ENCODE assay signal across 8 cellular contexts in genomic region chr4:127997534-127998388, GRCh38. TPM values are rescaled to one million over a fixed set of nuclear protein-coding genes. Genes with fewer than 3 reads are reported as not detected.
DNase-seq lines count a peak whose midpoint lies in the region; ATAC-seq, FAIRE-seq and TF ChIP-seq lines count a peak whose summit lies in the region.

No MANE protein-coding gene starts in this region.

- no peak overlapping the region for H3K9ac ChIP-seq in HepG2 (ENCODE audit: insufficient read depth, low read depth, low read length)

- no peaks in the 10 kb centered on the region for H3K27me3 ChIP-seq in HepG2 (ENCODE audit: control insufficient read depth in 1 of 2, insufficient read depth in 2 of 2, low read length in 2 of 2)

- H3K4me3 ChIP-seq in GM12875 (ENCODE audit: low read depth, low read length) (no peak overlapping the region), HepG2 (replicated peaks in 1 of 3; ENCODE audit: insufficient read depth in 1 of 3, low read depth in 2 of 3, low read length in 3 of 3) (no peak overlapping the region)

- peaks cover 19% of the 10 kb centered on the region for H3K4me1 Mint-ChIP-seq in activated CD8-positive, alpha-beta T cell treated with anti-CD3 and anti-CD28 coated beads, Interleukin-2, amount 10 ng/mL, durations not matched to agents 7 days and 5 days (ENCODE audit: low read depth)

- TF ChIP-seq EP300 in HepG2 (IDR thresholded peaks at IDR 0.05; ENCODE audit: low read depth in 2 of 2, low read length in 2 of 2) (no peak), HepG2 (CRISPR knock-in tag; IDR thresholded peaks at IDR 0.05; ENCODE audit: borderline replicate concordance) (no peak)

- peak; percentile 23 for DNase-seq in activated CD8-positive, alpha-beta T cell treated with anti-CD3 and anti-CD28 coated beads, Interleukin-2, amount 10 ng/mL, durations not matched to agents 7 days and 5 days
- DNase-seq in HepG2 (ENCODE audit: low spot score) (no peak), HK-2 (ENCODE audit: unreplicated experiment) (no peak), COLO829 (ENCODE audit: low spot score) (no peak), occipital lobe (lab: John Stamatoyannopoulos, UW) (no peak)

- H3K36me3 Mint-ChIP-seq in activated CD8-positive, alpha-beta T cell treated with anti-CD3 and anti-CD28 coated beads, Interleukin-2, amount 10 ng/mL, durations not matched to agents 7 days and 5 days (ENCODE audit: low read depth), result peaks cover 68% of the 10 kb centered on the region

- TF ChIP-seq CTCF in GM12875 (IDR thresholded peaks at IDR 0.05; ENCODE audit: borderline replicate concordance, insufficient read depth, low read depth, low read length) (peak; percentile 39; the same call in 1 of the 2 replicates), HepG2 (CRISPR knock-in tag; IDR thresholded peaks at IDR 0.05) (no peak)

- peak; percentile 96 for ATAC-seq in GM21515 (IDR thresholded peaks at IDR 0.05; ENCODE audit: unreplicated experiment)
- ATAC-seq in HG03565 (IDR thresholded peaks at IDR 0.05; ENCODE audit: unreplicated experiment), result peak; percentile 99
- ATAC-seq in activated CD8-positive, alpha-beta T cell treated with anti-CD3 and anti-CD28 coated beads, Interleukin-2, amount 10 ng/mL, durations not matched to agents 7 days and 5 days, result peak; percentile 30
- no peak for ATAC-seq in HepG2

- FAIRE-seq in HepG2 (lab: Jason Lieb, UNC), result no peak

- no peak overlapping the region for H3K4me2 ChIP-seq in HepG2 (ENCODE audit: low read depth, low read length)

- in situ Hi-C loops in HepG2 (cut with HindIII; ENCODE audit: extremely low pct_ligation_motif_present, low pct_unique_long_range_greater_than_20kb), result no loop called here

- no peaks in the 10 kb centered on the region for H3K79me2 ChIP-seq in HepG2 (ENCODE audit: insufficient read depth, low read length)

- intact Hi-C loops in HepG2 (cut with micrococcal nuclease; ENCODE audit: unreplicated experiment), result no loop called here

- H3K9me3 Mint-ChIP-seq in activated CD8-positive, alpha-beta T cell treated with anti-CD3 and anti-CD28 coated beads, Interleukin-2, amount 10 ng/mL, durations not matched to agents 7 days and 5 days (ENCODE audit: insufficient read depth), result peaks cover 10% of the 10 kb centered on the region

- no peaks in the 10 kb centered on the region for H3K27me3 Mint-ChIP-seq in activated CD8-positive, alpha-beta T cell treated with anti-CD3 and anti-CD28 coated beads, Interleukin-2, amount 10 ng/mL, durations not matched to agents 7 days and 5 days (ENCODE audit: low read depth)

- H3K4me1 ChIP-seq in HepG2 (ENCODE audit: insufficient read depth, low read length), result no peaks in the 10 kb centered on the region

- H3K4me3 Mint-ChIP-seq in activated CD8-positive, alpha-beta T cell treated with anti-CD3 and anti-CD28 coated beads, Interleukin-2, amount 10 ng/mL, durations not matched to agents 7 days and 5 days, result no peak overlapping the region

- no TSS peak for BruUV-seq in HepG2 (replicated peaks; lab: Mats Ljungman, UMichigan)

- TF ChIP-seq RAD21 in HepG2 (CRISPR knock-in tag; IDR thresholded peaks at IDR 0.05), result no peak

- no peak for TF ChIP-seq POLR2A in HepG2 (IDR thresholded peaks at IDR 0.05; ENCODE audit: insufficient read depth in 1 of 2, low read depth in 2 of 2, low read length in 2 of 2)

- 83% methylated on average over 8 of the region's 8 CpGs for WGBS in HepG2 (ENCODE audit: low lambda C conversion rate)

- H3K27ac ChIP-seq in HepG2 (ENCODE audit: extremely low read length, insufficient read depth, low read length), result no peak overlapping the region

- peak overlapping the region; percentile 69 for H3K27ac Mint-ChIP-seq in activated CD8-positive, alpha-beta T cell treated with anti-CD3 and anti-CD28 coated beads, Interleukin-2, amount 10 ng/mL, durations not matched to agents 7 days and 5 days

- no peaks in the 10 kb centered on the region for H4K20me1 ChIP-seq in HepG2 (ENCODE audit: insufficient read depth, low read length)

- CTCF ChIA-PET in activated CD8-positive, alpha-beta T cell treated with anti-CD3 and anti-CD28 coated beads, Interleukin-2, amount 10 ng/mL, durations not matched to agents 7 days and 5 days (lab: Charles Lee), result interaction anchor here (1.6 kb wide), 1 partner anchor 33 kb away, joined by 4 read pairs; the partner anchor contains the start of genes ABHD18 and MFSD8
- CTCF ChIA-PET in HepG2 (lab: Yijun Ruan, JAX; ENCODE audit: low intra/inter-chr PET ratio, low total read pairs), result no interaction called here

- POLR2A ChIA-PET in activated CD8-positive, alpha-beta T cell treated with anti-CD3 and anti-CD28 coated beads, Interleukin-2, amount 10 ng/mL, durations not matched to agents 7 days and 5 days (lab: Charles Lee), result interaction anchor here (0.7 kb wide), 1 partner anchor 63 kb away, joined by 6 read pairs; the partner anchor contains the start of gene LARP1B
- POLR2A ChIA-PET in HepG2 (lab: Yijun Ruan, JAX), result no interaction called here

- no peaks in the 10 kb centered on the region for H3K9me3 ChIP-seq in HepG2 (ENCODE audit: low read length)

- 0 out of 5 replicates have a peak, but pooled peaks cover 0 to 3% of the 10 kb centered on the region in 2 experiments for H3K36me3 ChIP-seq in HepG2 (replicated peaks in 1 of 2; ENCODE audit: control insufficient read depth in 1 of 2, insufficient read depth in 2 of 2, low read length in 2 of 2)

- no peak overlapping the region for H2AFZ ChIP-seq in HepG2 (ENCODE audit: low read length)

TF ChIP-seq in HepG2, 621 proteins besides CTCF, POLR2A, EP300 and RAD21 (continues in another document):
- TF ChIP-seq SETDB1 (CRISPR knock-in tag; IDR thresholded peaks at IDR 0.05; ENCODE audit: borderline replicate concordance) (no peak), CBX1 (IDR thresholded peaks at IDR 0.05; ENCODE audit: low read depth) (no peak), ZNF766 (CRISPR knock-in tag; IDR thresholded peaks at IDR 0.05; ENCODE audit: borderline replicate concordance) (no peak), ZNF530 (CRISPR knock-in tag; IDR thresholded peaks at IDR 0.05; ENCODE audit: low read depth) (no peak), MZF1 (CRISPR knock-in tag; IDR thresholded peaks at IDR 0.05; ENCODE audit: borderline replicate concordance) (no peak), PAX8 (CRISPR knock-in tag; IDR thresholded peaks at IDR 0.05; ENCODE audit: borderline replicate concordance) (no peak), ZNF556 (CRISPR knock-in tag; IDR thresholded peaks at IDR 0.05; ENCODE audit: borderline replicate concordance) (no peak)

RNA-seq across cellular contexts. Expression of gene ABHD18, which starts 32.6 kb away (rescaled TPM):
- 10 to 100 TPM; 26.4 to 26.5 TPM for total RNA-seq in activated CD8-positive, alpha-beta T cell treated with anti-CD3 and anti-CD28 coated beads, Interleukin-2, amount 10 ng/mL, durations not matched to agents 7 days and 5 days
- total RNA-seq in HepG2 (2016; rRNA removed; fragmentation: Illumina TruSeq; extraction: Trizol) (16.3 and 17.8 TPM in 2 replicates), occipital lobe (24.3 TPM)
- 8.2 and 11.5 TPM in 2 replicates for total RNA-seq in HepG2 (2016; cell fraction: cytosol; rRNA removed; fragmentation: Illumina TruSeq; extraction: Trizol; ENCODE audit: low read depth)
- 14.5 and 20.1 TPM in 2 replicates for total RNA-seq in HepG2 (2016; cell fraction: insoluble cytoplasmic fraction; rRNA removed; fragmentation: Illumina TruSeq; extraction: Trizol)
- 7.1 and 8.6 TPM in 2 replicates for total RNA-seq in HepG2 (2016; cell fraction: membrane; rRNA removed; fragmentation: Illumina TruSeq; extraction: Trizol)
- total RNA-seq in HepG2 (2016; cell fraction: nucleus; rRNA removed; fragmentation: Illumina TruSeq; extraction: Trizol), result 9.7 and 16.2 TPM in 2 replicates
- polyA plus RNA-seq in HepG2 (2011; rRNA removed), result 4.9 and 5.5 TPM in 2 replicates
- 1.7 and 2.5 TPM in 2 replicates for polyA plus RNA-seq in HepG2 (2011; cell fraction: cytosol; rRNA removed)
- polyA plus RNA-seq in HepG2 (2011; cell fraction: nucleus; rRNA removed), result 3.1 and 5.2 TPM in 2 replicates
- polyA plus RNA-seq in HepG2 (2012), result 7.3 and 7.8 TPM in 2 replicates
- polyA plus RNA-seq in HepG2 (2016; cell fraction: cytosol; fragmentation: Illumina TruSeq; extraction: Trizol; ENCODE audit: low read depth), result 0.51 and 0.75 TPM in 2 replicates
- polyA plus RNA-seq in HepG2 (2016; cell fraction: insoluble cytoplasmic fraction; fragmentation: Illumina TruSeq; extraction: Trizol; ENCODE audit: low read depth), result 10.6 and 11.7 TPM in 2 replicates
- polyA plus RNA-seq in HepG2 (2016; cell fraction: membrane; fragmentation: Illumina TruSeq; extraction: Trizol; ENCODE audit: low read depth), result 1.5 TPM in 2 replicates
- 18.6 and 20.3 TPM in 2 replicates for polyA plus RNA-seq in HepG2 (2016; cell fraction: nucleus; fragmentation: Illumina TruSeq; extraction: Trizol; ENCODE audit: insufficient read depth, low read depth)
- 3.0 and 4.0 TPM in 2 replicates for polyA minus RNA-seq in HepG2 (2011; rRNA and poly(A)+ RNA removed; ENCODE audit: low replicate concordance)
- polyA minus RNA-seq in HepG2 (2011; cell fraction: cytosol; rRNA and poly(A)+ RNA removed), result 4.7 and 5.4 TPM in 2 replicates
- polyA minus RNA-seq in HepG2 (2011; cell fraction: nucleus; rRNA and poly(A)+ RNA removed), result 14.9 and 18.3 TPM in 2 replicates

RNA-seq across cellular contexts. Expression of gene MFSD8, which starts 32.8 kb away (rescaled TPM):
- total RNA-seq in activated CD8-positive, alpha-beta T cell treated with anti-CD3 and anti-CD28 coated beads, Interleukin-2, amount 10 ng/mL, durations not matched to agents 7 days and 5 days, result 10 to 100 TPM; 14.0 to 17.7 TPM
- total RNA-seq in HepG2 (2016; rRNA removed; fragmentation: Illumina TruSeq; extraction: Trizol), result 12.3 and 25.5 TPM in 2 replicates
- total RNA-seq in HepG2 (2016; cell fraction: cytosol; rRNA removed; fragmentation: Illumina TruSeq; extraction: Trizol; ENCODE audit: low read depth), result 36.2 and 53.0 TPM in 2 replicates
- total RNA-seq in HepG2 (2016; cell fraction: insoluble cytoplasmic fraction; rRNA removed; fragmentation: Illumina TruSeq; extraction: Trizol), result 17.1 and 24.3 TPM in 2 replicates
- total RNA-seq in HepG2 (2016; cell fraction: membrane; rRNA removed; fragmentation: Illumina TruSeq; extraction: Trizol), result 16.4 and 20.2 TPM in 2 replicates
- total RNA-seq in HepG2 (2016; cell fraction: nucleus; rRNA removed; fragmentation: Illumina TruSeq; extraction: Trizol), result 40.1 and 45.9 TPM in 2 replicates
- polyA plus RNA-seq in HepG2 (2011; rRNA removed), result 24.8 and 26.8 TPM in 2 replicates
- 5.0 and 6.9 TPM in 2 replicates for polyA plus RNA-seq in HepG2 (2011; cell fraction: cytosol; rRNA removed)
- 46.5 and 53.4 TPM in 2 replicates for polyA plus RNA-seq in HepG2 (2011; cell fraction: nucleus; rRNA removed)
- 14.5 and 18.2 TPM in 2 replicates for polyA plus RNA-seq in HepG2 (2012)
- polyA plus RNA-seq in HepG2 (2016; cell fraction: cytosol; fragmentation: Illumina TruSeq; extraction: Trizol; ENCODE audit: low read depth), result 1.8 and 2.4 TPM in 2 replicates
- 9.0 and 9.2 TPM in 2 replicates for polyA plus RNA-seq in HepG2 (2016; cell fraction: insoluble cytoplasmic fraction; fragmentation: Illumina TruSeq; extraction: Trizol; ENCODE audit: low read depth)
- polyA plus RNA-seq in HepG2 (2016; cell fraction: membrane; fragmentation: Illumina TruSeq; extraction: Trizol; ENCODE audit: low read depth), result 2.5 and 2.6 TPM in 2 replicates
- 49.8 and 56.3 TPM in 2 replicates for polyA plus RNA-seq in HepG2 (2016; cell fraction: nucleus; fragmentation: Illumina TruSeq; extraction: Trizol; ENCODE audit: insufficient read depth, low read depth)
- polyA minus RNA-seq in HepG2 (2011; rRNA and poly(A)+ RNA removed; ENCODE audit: low replicate concordance), result 10.4 and 14.3 TPM in 2 replicates
- 11.1 and 11.3 TPM in 2 replicates for polyA minus RNA-seq in HepG2 (2011; cell fraction: cytosol; rRNA and poly(A)+ RNA removed)
- 79.4 TPM in 2 replicates for polyA minus RNA-seq in HepG2 (2011; cell fraction: nucleus; rRNA and poly(A)+ RNA removed)
- total RNA-seq in occipital lobe, result 82.7 TPM
